Comparison of ENCODE assay signal across 17 cellular contexts in the genomic region with DNA sequence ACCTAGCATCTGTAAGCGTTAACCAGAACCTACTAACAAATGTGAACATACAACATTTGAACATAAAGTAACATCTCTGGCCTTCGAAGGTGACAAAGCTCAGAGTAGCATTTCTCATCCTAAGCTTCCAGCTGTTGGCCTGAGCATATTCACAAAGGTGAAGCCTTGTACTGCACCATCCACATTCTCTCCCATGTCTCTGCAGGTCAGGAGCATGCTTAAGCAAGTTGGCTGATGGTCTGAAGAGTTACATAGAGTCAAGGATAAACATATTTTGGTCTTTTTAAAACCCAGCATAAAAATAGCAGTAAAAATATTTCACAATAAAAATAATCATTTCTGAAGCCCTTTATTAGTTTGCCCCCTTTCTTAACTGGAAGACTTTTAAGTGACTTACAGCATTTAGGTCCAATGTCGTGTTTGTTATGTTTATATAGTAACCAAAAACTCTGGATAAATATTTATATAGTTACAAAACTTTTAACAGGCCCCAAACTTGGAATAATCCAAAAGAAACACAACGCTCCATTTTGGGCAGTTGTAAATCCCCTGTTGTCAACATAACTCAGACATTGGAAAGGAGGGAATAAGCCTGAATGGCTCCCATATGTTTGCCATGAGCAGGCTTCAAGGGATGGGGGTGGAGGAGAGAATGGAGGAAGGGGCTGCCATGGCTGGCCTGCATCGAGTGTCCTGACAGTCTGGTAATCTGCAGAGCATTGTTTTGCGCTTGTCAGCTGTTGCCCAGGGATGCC. TPM values are rescaled to one million over a fixed set of nuclear protein-coding genes. Genes with fewer than 3 reads are reported as not detected.
DNase-seq lines count a peak whose midpoint lies in the region; ATAC-seq, FAIRE-seq and TF ChIP-seq lines count a peak whose summit lies in the region.
"Had no signal": no experiment of that assay in that cellular context is flagged by ENCODE, and none has a peak within 500 bp of the region (broad histone marks: within the 10 kb centered on the region; RNA-seq: fewer than 3 reads in every experiment).

No MANE protein-coding gene starts in this region.

- H3K9me3 ChIP-seq in left ventricle myocardium inferior (replicated peaks) = no peaks in the 10 kb centered on the region
- H3K9me3 ChIP-seq: sigmoid colon had no signal

- H3K4me3 ChIP-seq in left ventricle myocardium inferior = no peak overlapping the region
- no peak overlapping the region for H3K4me3 ChIP-seq in urinary bladder (ENCODE audit: low read depth, low read length)
- H3K4me3 ChIP-seq: lung, sigmoid colon had no signal

- intact Hi-C loops in left ventricle myocardium inferior (cut with micrococcal nuclease) = loop anchor here (10.0 kb wide), 1 partner anchor 69 kb away; no protein-coding TSS in a partner anchor
- intact Hi-C loops in Right ventricle myocardium superior (cut with DNase I) = loop anchor here (10.0 kb wide), 1 partner anchor 59 kb away; no protein-coding TSS in a partner anchor

- H3K36me3 ChIP-seq in left ventricle myocardium inferior (no peaks in the 10 kb centered on the region), urinary bladder (ENCODE audit: insufficient read depth) (no peaks in the 10 kb centered on the region)
- H3K36me3 ChIP-seq: sigmoid colon had no signal

- no peaks in the 10 kb centered on the region for H3K27me3 ChIP-seq in left ventricle myocardium inferior (ENCODE audit: low read depth)
- H3K27me3 ChIP-seq: sigmoid colon had no signal

- H3K4me1 ChIP-seq in left ventricle myocardium inferior = peaks cover 80% of the 10 kb centered on the region
- peaks cover 2% of the 10 kb centered on the region for H3K4me1 ChIP-seq in urinary bladder (ENCODE audit: insufficient read depth)

- DNase-seq in left ventricle myocardium inferior (no peak), Right ventricle myocardium superior (no peak), myocyte (ENCODE audit: low read depth) (peak; percentile 32), NCI-H446 (lab: John Stamatoyannopoulos, UW) (no peak), HTR-8/SVneo (ENCODE audit: insufficient read length, low spot score) (no peak)
- DNase-seq: activated B cell treated with CpG ODN at 0.5 μM for 24 hours, activated gamma-delta T cell treated with Interleukin-2 at 50 U/mL for 16 hours, natural killer cell, NCI-H1048 had no signal

- H3K27ac ChIP-seq in left ventricle myocardium inferior (replicated peaks) = peak overlapping the region; percentile 73
- H3K27ac ChIP-seq in urinary bladder (ENCODE audit: low read depth) = peak overlapping the region; percentile 56
- H3K27ac ChIP-seq: sigmoid colon had no signal

- ATAC-seq in Right ventricle myocardium superior (ENCODE audit: poor library complexity) = no peak
- ATAC-seq in GM18861 (IDR thresholded peaks at IDR 0.05; ENCODE audit: unreplicated experiment) = no peak
- ATAC-seq: natural killer cell had no signal

- no peak for TF ChIP-seq CTCF in left ventricle myocardium inferior (IDR thresholded peaks at IDR 0.05; ENCODE audit: borderline replicate concordance)

- peak; percentile 78 for FAIRE-seq in endometrium (lab: Jason Lieb, UNC)
- FAIRE-seq in HTR-8/SVneo (lab: Jason Lieb, UNC) = no peak
- FAIRE-seq: G401.6, urothelium cell line had no signal

- 26% methylated on average over 6 of the region's 6 CpGs for WGBS in urinary bladder

RNA-seq across cellular contexts. Expression of a gene that starts 42.8 kb away (rescaled TPM):
- total RNA-seq in left ventricle myocardium inferior (78.6 TPM), Right ventricle myocardium superior (70.4 TPM), myocyte (70.3 and 88.1 TPM in 2 replicates), urinary bladder (229 TPM)
- polyA plus RNA-seq in myocyte (2012) = 65.8 TPM
- polyA plus RNA-seq in urinary bladder = 58.9 TPM
- total RNA-seq: natural killer cell; T-helper 1 cell treated with Interleukin-12 subunit alpha and Interleukin-12 subunit beta and Interleukin-4 antibody, amounts not matched to agents 30 ng/mL and 1 ng/mL, for 36 hours had no signal
